8 cellular contexts compared by ENCODE assay signal in genomic region chr4:77821775-77822174, GRCh38. TPM values are rescaled to one million over a fixed set of nuclear protein-coding genes. Genes with fewer than 3 reads are reported as not detected.
A peak's percentile ranks its signal among the peaks of the same experiment; 100 is the strongest.
DNase-seq lines count a peak whose midpoint lies in the region; ATAC-seq, FAIRE-seq and TF ChIP-seq lines count a peak whose summit lies in the region.

No MANE protein-coding gene starts in this region.

- no peaks in the 10 kb centered on the region for H4K20me1 ChIP-seq in OCI-LY7 (ENCODE audit: insufficient read depth, low read length)

- no peaks in the 10 kb centered on the region for H3K36me3 ChIP-seq in CD8-positive, alpha-beta T cell (ENCODE audit: insufficient read depth, low read length)
- H3K36me3 ChIP-seq in OCI-LY7 (ENCODE audit: insufficient read depth, low read length) (no peaks in the 10 kb centered on the region), bronchial epithelial cell (ENCODE audit: control insufficient read depth, insufficient read depth, low read length) (no peaks in the 10 kb centered on the region), sigmoid colon (no peaks in the 10 kb centered on the region)

- H3K4me3 Mint-ChIP-seq in CD8-positive, alpha-beta T cell: peak overlapping the region; percentile 99

- H3K9me2 ChIP-seq in OCI-LY7 (ENCODE audit: insufficient read depth, low read length): no peaks in the 10 kb centered on the region

- intact Hi-C loops in CD8-positive, alpha-beta T cell (cut with DNase I, micrococcal nuclease): loop anchor here in 1 of 2 experiments (2.0 kb wide), 1 partner anchor 15 kb away; no protein-coding TSS in a partner anchor
- intact Hi-C loops in OCI-LY7 (cut with micrococcal nuclease; ENCODE audit: unreplicated experiment): loop anchor here (2.0 to 5.0 kb wide), 3 partner anchors 71 to 744 kb away; partner anchors contain the start of gene CCNI
- intact Hi-C loops in sigmoid colon (cut with DNase I): no loop called here
- intact Hi-C loops in posterior vena cava (cut with DNase I): loop anchor here in 1 of 2 donors (5.0 kb wide), 1 partner anchor 309 kb away; no protein-coding TSS in a partner anchor

- no peak for TF ChIP-seq EP300 in sigmoid colon (IDR thresholded peaks at IDR 0.05)

- H3K4me2 ChIP-seq in OCI-LY7 (ENCODE audit: low read length): peak overlapping the region; percentile 90

- H3K4me1 ChIP-seq in CD8-positive, alpha-beta T cell (ENCODE audit: insufficient read depth, low read length): peaks cover 42% of the 10 kb centered on the region
- peaks cover 65% of the 10 kb centered on the region for H3K4me1 ChIP-seq in OCI-LY7 (ENCODE audit: insufficient read depth, low read length, poor library complexity, severe bottlenecking)
- H3K4me1 ChIP-seq in sigmoid colon: peaks cover 0 to 26% (median 20%) of the 10 kb centered on the region in 4 donors

- TF ChIP-seq CTCF in CD8-positive, alpha-beta T cell (IDR thresholded peaks at IDR 0.05): no peak
- TF ChIP-seq CTCF in OCI-LY7 (conservative IDR thresholded peaks at IDR 0.05; ENCODE audit: low read length) (no peak), bronchial epithelial cell (IDR thresholded peaks at IDR 0.05; ENCODE audit: insufficient read depth, low read length, severe bottlenecking) (no peak), sigmoid colon (IDR thresholded peaks at IDR 0.05) (no peak)

- ATAC-seq in CD8-positive, alpha-beta T cell: peak; percentile 13
- no peak for ATAC-seq in GM21737 (IDR thresholded peaks at IDR 0.05; ENCODE audit: unreplicated experiment)

- peaks cover 25% of the 10 kb centered on the region for H3K36me3 Mint-ChIP-seq in CD8-positive, alpha-beta T cell

- H3K79me2 ChIP-seq in OCI-LY7 (ENCODE audit: insufficient read depth, low read depth, low read length): peaks cover 46% of the 10 kb centered on the region

- peaks cover 60% of the 10 kb centered on the region for H3K4me1 Mint-ChIP-seq in CD8-positive, alpha-beta T cell (ENCODE audit: low read depth)

- CTCF ChIA-PET in CD8-positive, alpha-beta T cell (lab: Charles Lee): interaction anchor here (2.6 to 5.9 kb wide), 2 partner anchors 35 to 40 kb away, joined by 22 to 44 read pairs; partner anchors contain the start of gene MRPL1
- CTCF ChIA-PET in OCI-LY7 (lab: Charles Lee; ENCODE audit: unreplicated experiment): no interaction called here

- 43 to 72% methylated on average over 1 of the region's 1 CpG for WGBS in sigmoid colon, 2 donors

- H3K9me3 ChIP-seq in CD8-positive, alpha-beta T cell (ENCODE audit: low read length): no peaks in the 10 kb centered on the region
- H3K9me3 ChIP-seq in OCI-LY7 (ENCODE audit: low read length): 0 out of 2 replicates have a peak, but pooled peaks cover 5% of the 10 kb centered on the region
- no peaks in the 10 kb centered on the region for H3K9me3 ChIP-seq in sigmoid colon

- BruUV-seq in OCI-LY7 (replicated peaks; lab: Mats Ljungman, UMichigan): no TSS peak

- H3K27ac Mint-ChIP-seq in CD8-positive, alpha-beta T cell: peak overlapping the region; percentile 100

- H3K27ac ChIP-seq in CD8-positive, alpha-beta T cell (ENCODE audit: low read depth, low read length): peak overlapping the region; percentile 98
- H3K27ac ChIP-seq in OCI-LY7 (ENCODE audit: low read depth, low read length, poor library complexity, severe bottlenecking) (peak overlapping the region; percentile 94), sigmoid colon (peak overlapping the region; percentile 99 to 100 (median 100)), substantia nigra (ENCODE audit: low read depth, low read length, poor library complexity, severe bottlenecking) (no peak overlapping the region)

- H2AFZ ChIP-seq in OCI-LY7 (ENCODE audit: low read length): peak overlapping the region; percentile 8; the same call in 1 of the 2 replicates

- no peak overlapping the region for H3K4me3 ChIP-seq in CD8-positive, alpha-beta T cell (ENCODE audit: low read depth, low read length)
- H3K4me3 ChIP-seq in OCI-LY7 (ENCODE audit: low read depth, low read length, poor library complexity, severe bottlenecking): peak overlapping the region; percentile 95
- no peak overlapping the region for H3K4me3 ChIP-seq in bronchial epithelial cell (ENCODE audit: low read depth, low read length)
- no peak overlapping the region for H3K4me3 ChIP-seq in sigmoid colon

- no peaks in the 10 kb centered on the region for H3K9me3 Mint-ChIP-seq in CD8-positive, alpha-beta T cell

- no peaks in the 10 kb centered on the region for H3K27me3 Mint-ChIP-seq in CD8-positive, alpha-beta T cell (ENCODE audit: low read depth)

- POLR2A ChIA-PET in CD8-positive, alpha-beta T cell (lab: Charles Lee): interaction anchor here (1.0 to 13.2 kb wide), 2 partner anchors 30 to 36 kb away, joined by 3 to 625 read pairs; partner anchors contain the start of gene MRPL1
- POLR2A ChIA-PET in OCI-LY7 (lab: Charles Lee): interaction anchor here (0.8 to 2.2 kb wide), 2 partner anchors 21 to 34 kb away, joined by 4 to 9 read pairs; no protein-coding TSS in a partner anchor

- peak in 5 of 7 experiments; percentile 25 to 61 (median 50) for DNase-seq in CD8-positive, alpha-beta T cell
- DNase-seq in OCI-LY7 (ENCODE audit: low spot score): peak; percentile 72
- DNase-seq in bronchial epithelial cell (ENCODE audit: low read depth): peak; percentile 3
- DNase-seq in sigmoid colon: no peak
- DNase-seq in substantia nigra (lab: John Stamatoyannopoulos, UW): no peak
- no peak for DNase-seq in NCI-H524 (lab: John Stamatoyannopoulos, UW)
- no peak for DNase-seq in posterior vena cava (ENCODE audit: low spot score)

- H3K27me3 ChIP-seq in CD8-positive, alpha-beta T cell (ENCODE audit: insufficient read depth, low read length): no peaks in the 10 kb centered on the region
- H3K27me3 ChIP-seq in bronchial epithelial cell (ENCODE audit: control insufficient read depth, insufficient read depth, low read length): no peaks in the 10 kb centered on the region
- no peaks in the 10 kb centered on the region for H3K27me3 ChIP-seq in sigmoid colon

- FAIRE-seq in bronchial epithelial cell (lab: Jason Lieb, UNC): no peak

- no peak for TF ChIP-seq POLR2A in sigmoid colon (IDR thresholded peaks at IDR 0.05)

RNA-seq across cellular contexts. Expression of gene CNOT6L, which starts 2.6 kb away (rescaled TPM):
- 100 to 1,000 TPM; 324 to 341 TPM for total RNA-seq in CD8-positive, alpha-beta T cell
- 17.3 and 21.4 TPM in 2 replicates for total RNA-seq in OCI-LY7 (2014; rRNA removed; shearing (Covaris generic))
- 112 and 122 TPM in 2 replicates for total RNA-seq in OCI-LY7 (2022)
- 15.0 and 16.3 TPM in 2 replicates for total RNA-seq in bronchial epithelial cell
- 10 to 100 TPM; 17.5 to 21.6 (median 19.2) TPM for total RNA-seq in sigmoid colon
- 10 to 100 TPM in 2 of 3 donors, 1 to 10 TPM in 1; 4.2 to 13.7 (median 10.6) TPM for polyA plus RNA-seq in sigmoid colon
- 10 to 100 TPM; 38.3 to 40.0 TPM for total RNA-seq in posterior vena cava

RNA-seq across cellular contexts. Expression of gene MRPL1, which starts 40.9 kb away (rescaled TPM):
- total RNA-seq in CD8-positive, alpha-beta T cell: 10 to 100 TPM; 14.8 to 20.5 TPM
- total RNA-seq in OCI-LY7 (2014; rRNA removed; shearing (Covaris generic)): 16.6 and 22.6 TPM in 2 replicates
- total RNA-seq in OCI-LY7 (2022) (30.0 and 37.4 TPM in 2 replicates), bronchial epithelial cell (24.7 and 29.4 TPM in 2 replicates), sigmoid colon (10 to 100 TPM; 23.2 to 30.0 (median 28.9) TPM), posterior vena cava (10 to 100 TPM; 38.4 to 45.3 TPM)
- polyA plus RNA-seq in sigmoid colon: 10 to 100 TPM; 48.9 to 52.9 (median 51.1) TPM

Comparison
In these comparisons a context has a peak if more than half of its experiments do, and no peak if none do; other contexts are left out.
1. DNase-seq: peak in CD8-positive, alpha-beta T cell (5 of 7), OCI-LY7 (single experiment) and bronchial epithelial cell (single experiment); none in sigmoid colon (single experiment), substantia nigra (0 of 49), NCI-H524 (0 of 2) and posterior vena cava (single experiment).